In the genomic region with DNA sequence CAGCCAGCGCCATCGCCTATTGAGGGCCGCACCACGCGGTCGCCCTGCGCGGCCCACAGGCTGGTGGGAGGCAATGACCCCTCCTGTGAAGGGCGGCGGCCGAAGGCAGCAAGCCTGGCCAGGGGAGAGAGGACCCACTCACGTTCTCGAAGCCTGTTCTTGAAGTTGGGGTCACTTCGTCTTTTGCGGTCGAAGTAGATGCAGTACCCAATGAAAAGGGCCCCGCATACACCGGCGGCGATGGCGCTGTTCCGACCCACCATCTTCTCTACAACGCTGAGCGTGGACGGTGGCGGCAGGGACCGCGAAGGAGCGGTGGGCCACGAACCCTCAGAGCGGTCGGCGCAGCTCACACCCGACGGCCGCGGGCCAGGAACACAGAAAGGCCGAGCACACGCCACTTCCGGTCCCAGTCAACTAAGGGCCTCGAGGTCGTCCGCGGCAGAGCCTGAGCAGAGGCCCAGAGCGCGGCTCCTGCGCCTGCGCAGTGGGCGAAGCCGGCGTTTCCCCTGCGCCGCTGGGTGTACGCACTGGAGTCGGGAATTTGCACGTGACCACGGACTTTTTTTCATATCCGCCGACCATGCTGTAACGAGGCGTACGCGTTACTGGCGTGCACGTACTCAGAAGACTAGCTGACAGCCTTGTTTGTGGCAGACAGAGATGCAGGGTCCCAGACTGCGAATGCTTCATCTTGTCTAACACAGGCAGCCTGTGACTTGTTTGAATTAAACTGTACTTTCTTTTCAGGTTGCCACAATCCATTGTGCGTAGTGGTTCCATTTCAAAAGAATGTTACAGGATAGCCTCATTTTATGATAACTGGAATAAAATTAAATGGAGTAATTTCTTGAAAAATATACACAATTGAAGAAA, we compare ENCODE assay signal across 8 cellular contexts. TPM values are rescaled to one million over a fixed set of nuclear protein-coding genes. Genes with fewer than 3 reads are reported as not detected.
DNase-seq lines count a peak whose midpoint lies in the region; ATAC-seq and TF ChIP-seq lines count a peak whose summit lies in the region.

A gene (minus strand): TSS at position 385 of the 876 bp plus-strand sequence. CDS start 122 bp downstream, at position 263.

- H3K9me3 Mint-ChIP-seq in T-helper 2 cell treated with Interferon-gamma antibody and Interleukin-4, amounts not matched to agents 5 μg/mL and 100 μg/mL, for 36 hours: no peaks in the 10 kb centered on the region

- ATAC-seq in GM18502 (IDR thresholded peaks at IDR 0.05; ENCODE audit: poor library complexity, unreplicated experiment) (peak; percentile 91), HG02970 (IDR thresholded peaks at IDR 0.05; ENCODE audit: low FRiP score, unreplicated experiment) (peak; percentile 95)

- H3K4me3 Mint-ChIP-seq in T-helper 2 cell treated with Interferon-gamma antibody and Interleukin-4, amounts not matched to agents 5 μg/mL and 100 μg/mL, for 36 hours: peak within 1 kb of the TSS; percentile 98

- peak in 1 of 3 experiments; percentile 3 for TF ChIP-seq CTCF in ascending aorta (IDR thresholded peaks at IDR 0.05)

- intact Hi-C loops in ascending aorta (cut with DNase I): loop anchor here (2.0 kb wide), 4 partner anchors 24 to 756 kb away; a partner anchor contains a TSS

- no peaks in the 10 kb centered on the region for H3K27me3 ChIP-seq in ascending aorta

- H3K36me3 ChIP-seq in ascending aorta: peaks cover 8 to 24% of the 10 kb centered on the region in 2 donors

- peak within 1 kb of the TSS; percentile 60 to 99 for H3K4me3 ChIP-seq in ascending aorta

- H3K4me1 Mint-ChIP-seq in T-helper 2 cell treated with Interferon-gamma antibody and Interleukin-4, amounts not matched to agents 5 μg/mL and 100 μg/mL, for 36 hours (ENCODE audit: low read depth): peaks cover 36% of the 10 kb centered on the region

- H3K9me3 ChIP-seq in ascending aorta: no peaks in the 10 kb centered on the region

- peaks cover 0 to 4% of the 10 kb centered on the region in 2 donors for H3K4me1 ChIP-seq in ascending aorta

- H3K27ac Mint-ChIP-seq in T-helper 2 cell treated with Interferon-gamma antibody and Interleukin-4, amounts not matched to agents 5 μg/mL and 100 μg/mL, for 36 hours: peak within 1 kb of the TSS; percentile 98

- no peaks in the 10 kb centered on the region for H3K27me3 Mint-ChIP-seq in T-helper 2 cell treated with Interferon-gamma antibody and Interleukin-4, amounts not matched to agents 5 μg/mL and 100 μg/mL, for 36 hours (ENCODE audit: low read depth)

- DNase-seq in NCI-H1930 (lab: John Stamatoyannopoulos, UW): peak; percentile 95 to 98
- DNase-seq in T-helper 2 cell treated with Interferon-gamma antibody and Interleukin-4, amounts not matched to agents 5 μg/mL and 100 μg/mL, for 36 hours (ENCODE audit: low spot score): peak; percentile 97
- DNase-seq in ascending aorta (ENCODE audit: low spot score in 2 of 2): peak; percentile 84 to 98
- peak; percentile 96 for DNase-seq in hepatic stellate cell (ENCODE audit: low spot score)
- DNase-seq in renal cortical epithelial cell (ENCODE audit: low read depth): peak; percentile 94
- no peak for DNase-seq in cortex of kidney (lab: John Stamatoyannopoulos, UW)

- peaks cover 44% of the 10 kb centered on the region for H3K36me3 Mint-ChIP-seq in T-helper 2 cell treated with Interferon-gamma antibody and Interleukin-4, amounts not matched to agents 5 μg/mL and 100 μg/mL, for 36 hours (ENCODE audit: low read depth)

- H3K27ac ChIP-seq in ascending aorta: peak within 1 kb of the TSS; percentile 86 to 94

RNA-seq across cellular contexts. Expression of the gene that starts here (rescaled TPM):
- 25.3 TPM for total RNA-seq in ascending aorta
- total RNA-seq in renal cortical epithelial cell: 90.5 and 98.9 TPM in 2 replicates
